ENCODE assay signal across 1 cellular context in genomic region chr18:50374753-50375391, GRCh38.
TF ChIP-seq lines count a peak whose summit lies in the region.

SKA1 (plus strand) TSS chr18:50375046; CDS start chr18:50375831, 785 bp downstream.

TF ChIP-seq in HEK293, 187 proteins besides CTCF, POLR2A, EP300 and RAD21 (continued from another document and continues in another):
- no peak for TF ChIP-seq PRDM2 (tag by site-specific recombination; IDR thresholded peaks at IDR 0.05; ENCODE audit: borderline replicate concordance)
- TF ChIP-seq WT1 (tag by site-specific recombination; IDR thresholded peaks at IDR 0.05) = peak; percentile 18; the same call in 1 of the 2 replicates
- no peak for TF ChIP-seq ZNF514 (tag by site-specific recombination; IDR thresholded peaks at IDR 0.05)
- TF ChIP-seq ZNF830 (tag by site-specific recombination; IDR thresholded peaks at IDR 0.05; ENCODE audit: low read depth) = no peak
- peak; percentile 72; the same call in 1 of the 2 replicates for TF ChIP-seq KLF16 (tag by site-specific recombination; IDR thresholded peaks at IDR 0.05)
- TF ChIP-seq ZNF501 (tag by site-specific recombination; IDR thresholded peaks at IDR 0.05) = peak; percentile 90; the same call in 1 of the 2 replicates
- no peak for TF ChIP-seq ZNF221 (tag by site-specific recombination; IDR thresholded peaks at IDR 0.05; ENCODE audit: borderline replicate concordance)
- TF ChIP-seq ZSCAN5A (tag by site-specific recombination; IDR thresholded peaks at IDR 0.05) = no peak
- TF ChIP-seq ZNF16 (tag by site-specific recombination; IDR thresholded peaks at IDR 0.05; ENCODE audit: low read depth) = no peak
- no peak for TF ChIP-seq ZBTB1 (tag by site-specific recombination; IDR thresholded peaks at IDR 0.05)
- no peak for TF ChIP-seq ZNF214 (tag by site-specific recombination; IDR thresholded peaks at IDR 0.05; ENCODE audit: borderline replicate concordance)
- TF ChIP-seq GLIS2 (tag by site-specific recombination; IDR thresholded peaks at IDR 0.05) = peak; percentile 80
- peak; percentile 25; the same call in 1 of the 2 replicates for TF ChIP-seq KLF1 (tag by site-specific recombination; IDR thresholded peaks at IDR 0.05)
- TF ChIP-seq BCL11B (tag by site-specific recombination; IDR thresholded peaks at IDR 0.05; ENCODE audit: low read depth) = no peak
- peak; percentile 64; the same call in 1 of the 2 replicates for TF ChIP-seq ZIC2 (tag by site-specific recombination; IDR thresholded peaks at IDR 0.05)
- TF ChIP-seq ZNF513 (tag by site-specific recombination; IDR thresholded peaks at IDR 0.05) = no peak
- peak; percentile 18; the same call in 1 of the 2 replicates for TF ChIP-seq ZNF610 (tag by site-specific recombination; IDR thresholded peaks at IDR 0.05; ENCODE audit: borderline replicate concordance)
- TF ChIP-seq REST (tag by site-specific recombination; IDR thresholded peaks at IDR 0.05) = peak; percentile 34; the same call in 1 of the 2 replicates
- no peak for TF ChIP-seq ZNF670 (tag by site-specific recombination; IDR thresholded peaks at IDR 0.05; ENCODE audit: low read depth)
- TF ChIP-seq ZBTB17 (tag by site-specific recombination; IDR thresholded peaks at IDR 0.05) = peak; percentile 74; the same call in 1 of the 2 replicates
- no peak for TF ChIP-seq ZNF24 (tag by site-specific recombination; IDR thresholded peaks at IDR 0.05)
- TF ChIP-seq PRDM10 (tag by site-specific recombination; IDR thresholded peaks at IDR 0.05) = peak; percentile 72
- peak; percentile 64; the same call in 1 of the 2 replicates for TF ChIP-seq KLF9 (tag by site-specific recombination; IDR thresholded peaks at IDR 0.05; ENCODE audit: low read depth)
- peak; percentile 97 for TF ChIP-seq ZNF580 (tag by site-specific recombination; IDR thresholded peaks at IDR 0.05)
- no peak for TF ChIP-seq YY1 (tag by site-specific recombination; IDR thresholded peaks at IDR 0.05)
- no peak for TF ChIP-seq ZSCAN4 (tag by site-specific recombination; IDR thresholded peaks at IDR 0.05)
- 0 out of 2 replicates have a peak, but pooled peaks have one; percentile 30 for TF ChIP-seq EGR2 (tag by site-specific recombination; IDR thresholded peaks at IDR 0.05; ENCODE audit: low read depth)
- peak; percentile 63 for TF ChIP-seq ZNF518A (tag by site-specific recombination; conservative IDR thresholded peaks at IDR 0.05; ENCODE audit: low read depth)
- TF ChIP-seq ZNF707 (tag by site-specific recombination; IDR thresholded peaks at IDR 0.05) = no peak
